Comparison of ENCODE assay signal across 21 cellular contexts in genomic region chrX:50107470-50107869, GRCh38.
"Had no signal": no experiment of that assay in that cellular context is flagged by ENCODE, and none has a peak within 500 bp of the region (broad histone marks: within the 10 kb centered on the region; RNA-seq: fewer than 3 reads in every experiment).

No MANE protein-coding gene starts in this region.

- H3K9me3 Mint-ChIP-seq: activated CD4-positive, alpha-beta memory T cell treated with anti-CD3 and anti-CD28 coated beads, Interleukin-2, amount 10 ng/mL, durations not matched to agents 7 days and 5 days; activated naive CD4-positive, alpha-beta T cell treated with anti-CD3 and anti-CD28 coated beads, Interleukin-2, amount 50 U/mL, for 24 hours; activated T-cell treated with anti-CD3 and anti-CD28 coated beads, Interleukin-2, amount 50 U/mL, for 4 hours; memory B cell; stimulated activated naive CD8-positive, alpha-beta T cell treated with anti-CD3 and anti-CD28 coated beads, Interleukin-15, amount 100 ng/mL, for 72 hours; type B pancreatic cell; WTC11 had no signal

- H3K36me3 Mint-ChIP-seq: activated naive CD4-positive, alpha-beta T cell treated with anti-CD3 and anti-CD28 coated beads, Interleukin-2, amount 50 U/mL, for 24 hours; memory B cell; naive thymus-derived CD4-positive, alpha-beta T cell; type B pancreatic cell; WTC11 had no signal

- H3K27ac Mint-ChIP-seq: activated CD4-positive, alpha-beta memory T cell treated with anti-CD3 and anti-CD28 coated beads, Interleukin-2, amount 10 ng/mL, durations not matched to agents 7 days and 5 days; activated naive CD4-positive, alpha-beta T cell treated with anti-CD3 and anti-CD28 coated beads, Interleukin-2, amount 50 U/mL, for 24 hours; memory B cell; naive thymus-derived CD4-positive, alpha-beta T cell; stimulated activated naive CD8-positive, alpha-beta T cell treated with anti-CD3 and anti-CD28 coated beads, Interleukin-15, amount 100 ng/mL, for 72 hours; type B pancreatic cell; WTC11 had no signal

- ATAC-seq: activated T-cell treated with anti-CD3 and anti-CD28 coated beads, Interleukin-2, amount 50 U/mL, for 4 hours; naive thymus-derived CD4-positive, alpha-beta T cell; sciatic nerve; stimulated activated naive CD8-positive, alpha-beta T cell treated with anti-CD3 and anti-CD28 coated beads, Interleukin-15, amount 100 ng/mL, for 72 hours; WTC11 had no signal

- H3K27me3 Mint-ChIP-seq: activated CD4-positive, alpha-beta memory T cell treated with anti-CD3 and anti-CD28 coated beads, Interleukin-2, amount 10 ng/mL, durations not matched to agents 7 days and 5 days; activated naive CD4-positive, alpha-beta T cell treated with anti-CD3 and anti-CD28 coated beads, Interleukin-2, amount 50 U/mL, for 24 hours; memory B cell; naive thymus-derived CD4-positive, alpha-beta T cell; stimulated activated naive CD8-positive, alpha-beta T cell treated with anti-CD3 and anti-CD28 coated beads, Interleukin-15, amount 100 ng/mL, for 72 hours; type B pancreatic cell had no signal

- H3K4me1 Mint-ChIP-seq: activated CD4-positive, alpha-beta memory T cell treated with anti-CD3 and anti-CD28 coated beads, Interleukin-2, amount 10 ng/mL, durations not matched to agents 7 days and 5 days; activated naive CD4-positive, alpha-beta T cell treated with anti-CD3 and anti-CD28 coated beads, Interleukin-2, amount 50 U/mL, for 24 hours had no signal

- DNase-seq: activated CD4-positive, alpha-beta memory T cell treated with anti-CD3 and anti-CD28 coated beads, Interleukin-2, amount 10 ng/mL, durations not matched to agents 7 days and 5 days; activated CD4-positive, alpha-beta T cell treated with anti-CD3 and anti-CD28 coated beads for 4 hours; activated effector memory CD4-positive, alpha-beta T cell treated with Interleukin-2 at 50 U/mL for 16 hours; activated T-cell treated with anti-CD3 and anti-CD28 coated beads, Interleukin-2, amount 50 U/mL, for 4 hours; amniotic stem cell; central memory CD4-positive, alpha-beta T cell; effector memory CD4-positive, alpha-beta T cell; hypothalamus; left ventricle myocardium inferior; mucosa of descending colon; naive thymus-derived CD4-positive, alpha-beta T cell; ovary; spleen; stimulated activated naive CD8-positive, alpha-beta T cell treated with anti-CD3 and anti-CD28 coated beads, Interleukin-15, amount 100 ng/mL, for 72 hours; T-helper 2 cell had no signal

- H3K4me3 ChIP-seq: coronary artery, left ventricle myocardium inferior, mucosa of descending colon, ovary, spleen had no signal

- H3K4me3 Mint-ChIP-seq: activated CD4-positive, alpha-beta memory T cell treated with anti-CD3 and anti-CD28 coated beads, Interleukin-2, amount 10 ng/mL, durations not matched to agents 7 days and 5 days; activated naive CD4-positive, alpha-beta T cell treated with anti-CD3 and anti-CD28 coated beads, Interleukin-2, amount 50 U/mL, for 24 hours; activated T-cell treated with anti-CD3 and anti-CD28 coated beads, Interleukin-2, amount 50 U/mL, for 4 hours; memory B cell; naive thymus-derived CD4-positive, alpha-beta T cell; stimulated activated naive CD8-positive, alpha-beta T cell treated with anti-CD3 and anti-CD28 coated beads, Interleukin-15, amount 100 ng/mL, for 72 hours; type B pancreatic cell; WTC11 had no signal
